ENCODE assay signal across 1 cellular context in the genomic region with DNA sequence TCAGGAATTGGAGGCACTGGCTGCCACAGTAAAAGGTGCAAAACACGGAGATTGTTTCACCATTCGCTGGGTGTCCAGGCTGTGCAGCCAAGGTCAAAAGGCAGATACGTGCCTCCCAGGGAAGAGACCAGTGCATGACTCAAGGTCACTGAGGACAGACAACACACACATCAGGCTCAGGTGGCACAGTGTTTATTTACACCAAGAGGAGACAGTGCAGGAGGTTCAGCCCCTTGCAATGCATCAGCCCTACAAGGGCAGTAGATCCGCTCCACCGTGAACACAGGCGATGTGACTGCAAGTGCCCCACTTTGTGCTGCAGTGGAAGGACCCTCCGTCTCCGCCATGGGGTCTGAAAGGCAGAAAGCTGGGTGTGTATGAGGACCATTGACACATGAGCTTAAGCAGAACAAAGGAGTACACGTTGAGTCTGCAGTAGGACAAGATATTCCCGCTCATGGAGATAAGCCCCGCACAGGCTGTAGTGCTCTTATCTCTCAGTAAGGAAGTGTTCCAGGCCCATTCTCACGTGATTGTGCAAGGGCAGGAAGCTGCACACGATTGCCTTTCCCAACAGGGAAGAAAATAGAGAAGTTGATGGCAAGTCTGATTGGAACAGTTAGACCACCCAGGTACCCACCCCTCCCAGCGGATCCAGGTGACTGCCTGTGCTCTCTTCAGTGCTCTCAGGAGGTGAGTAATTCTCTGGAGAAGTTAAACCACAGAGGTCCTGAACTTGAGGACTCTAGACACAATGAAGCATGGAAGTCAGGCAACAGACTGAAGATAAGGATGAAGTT.
TF ChIP-seq lines count a peak whose summit lies in the region.

No MANE protein-coding gene starts in this region.

TF ChIP-seq in A549, 52 proteins besides CTCF, POLR2A, EP300 and RAD21 (continued from another document):
- TF ChIP-seq, protein P1, sequence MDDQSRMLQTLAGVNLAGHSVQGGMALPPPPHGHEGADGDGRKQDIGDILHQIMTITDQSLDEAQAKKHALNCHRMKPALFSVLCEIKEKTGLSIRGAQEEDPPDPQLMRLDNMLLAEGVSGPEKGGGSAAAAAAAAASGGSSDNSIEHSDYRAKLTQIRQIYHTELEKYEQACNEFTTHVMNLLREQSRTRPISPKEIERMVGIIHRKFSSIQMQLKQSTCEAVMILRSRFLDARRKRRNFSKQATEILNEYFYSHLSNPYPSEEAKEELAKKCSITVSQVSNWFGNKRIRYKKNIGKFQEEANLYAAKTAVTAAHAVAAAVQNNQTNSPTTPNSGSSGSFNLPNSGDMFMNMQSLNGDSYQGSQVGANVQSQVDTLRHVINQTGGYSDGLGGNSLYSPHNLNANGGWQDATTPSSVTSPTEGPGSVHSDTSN (IDR thresholded peaks at IDR 0.05): no peak
- no peak for TF ChIP-seq TFCP2L1 (CRISPR knock-in tag; IDR thresholded peaks at IDR 0.05)
- TF ChIP-seq GATA3 (IDR thresholded peaks at IDR 0.05; ENCODE audit: borderline replicate concordance): no peak
- TF ChIP-seq BHLHE40 (IDR thresholded peaks at IDR 0.05; ENCODE audit: low read depth, low read length): no peak
- no peak for TF ChIP-seq ESRRA (IDR thresholded peaks at IDR 0.05; ENCODE audit: borderline replicate concordance, low read length)
- TF ChIP-seq, protein P2, sequence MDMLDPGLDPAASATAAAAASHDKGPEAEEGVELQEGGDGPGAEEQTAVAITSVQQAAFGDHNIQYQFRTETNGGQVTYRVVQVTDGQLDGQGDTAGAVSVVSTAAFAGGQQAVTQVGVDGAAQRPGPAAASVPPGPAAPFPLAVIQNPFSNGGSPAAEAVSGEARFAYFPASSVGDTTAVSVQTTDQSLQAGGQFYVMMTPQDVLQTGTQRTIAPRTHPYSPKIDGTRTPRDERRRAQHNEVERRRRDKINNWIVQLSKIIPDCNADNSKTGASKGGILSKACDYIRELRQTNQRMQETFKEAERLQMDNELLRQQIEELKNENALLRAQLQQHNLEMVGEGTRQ (IDR thresholded peaks at IDR 0.05): no peak
- TF ChIP-seq HOXB13 (CRISPR knock-in tag; IDR thresholded peaks at IDR 0.05; ENCODE audit: low read depth): no peak
- TF ChIP-seq NFE2L2 (conservative IDR thresholded peaks at IDR 0.05; ENCODE audit: low read length): no peak
- TF ChIP-seq CHD4 (IDR thresholded peaks at IDR 0.05; ENCODE audit: borderline replicate concordance): no peak
- TF ChIP-seq FOXS1 (CRISPR knock-in tag; IDR thresholded peaks at IDR 0.05): no peak
TF ChIP-seq in A549: peak in this region for 0.
